In genomic region chr11:22555901-22556300, GRCh38 we compare ENCODE assay signal across 20 cellular contexts.
"Had no signal": no experiment of that assay in that cellular context is flagged by ENCODE, and none has a peak within 500 bp of the region (broad histone marks: within the 10 kb centered on the region; RNA-seq: fewer than 3 reads in every experiment).

No MANE protein-coding gene starts in this region.

- H3K4me3 ChIP-seq: esophagus muscularis mucosa, left ventricle myocardium inferior, lower lobe of right lung, prostate gland, skin epidermis, suprapubic skin, thyroid gland, upper lobe of right lung, vagina had no signal

- H3K79me2 ChIP-seq: parathyroid adenoma had no signal

- DNase-seq: effector memory CD8-positive, alpha-beta T cell; foreskin fibroblast; kidney; left cardiac atrium; left ventricle myocardium inferior; lower lobe of right lung; naive B cell; retina; stimulated activated CD4-positive, alpha-beta T cell treated with anti-CD3 and anti-CD28 coated beads, Interleukin-12 subunit alpha, Interleukin-12 subunit beta, amount 100 ng/mL, for 4 hours; stimulated activated naive CD8-positive, alpha-beta T cell treated with anti-CD3 and anti-CD28 coated beads, Interleukin-15, Interleukin-2, amounts not matched to agents 100 U/mL and 50 U/mL, for 24 hours; thyroid gland; upper lobe of right lung had no signal

- ATAC-seq: effector memory CD8-positive, alpha-beta T cell; left cardiac atrium; lower lobe of right lung; sciatic nerve; stimulated activated naive CD8-positive, alpha-beta T cell treated with anti-CD3 and anti-CD28 coated beads, Interleukin-15, Interleukin-2, amounts not matched to agents 100 U/mL and 50 U/mL, for 24 hours; upper lobe of right lung had no signal

- H3K27me3 ChIP-seq: esophagus muscularis mucosa, suprapubic skin, thyroid gland, upper lobe of right lung, vagina had no signal

- H3K9ac ChIP-seq: parathyroid adenoma had no signal

- H3K36me3 ChIP-seq: esophagus muscularis mucosa, left ventricle myocardium inferior, lower lobe of right lung, prostate gland, suprapubic skin, thyroid gland, upper lobe of right lung, vagina had no signal

- H3K27ac ChIP-seq: epithelial cell of prostate, esophagus muscularis mucosa, left ventricle myocardium inferior, lower lobe of right lung, parathyroid adenoma, prostate gland, skin epidermis, suprapubic skin, thyroid gland, upper lobe of right lung, vagina had no signal

- H3K4me1 ChIP-seq: esophagus muscularis mucosa, left ventricle myocardium inferior, lower lobe of right lung, prostate gland, suprapubic skin, thyroid gland, upper lobe of right lung, vagina had no signal
